Comparison of ENCODE assay signal across 8 cellular contexts in the genomic region with DNA sequence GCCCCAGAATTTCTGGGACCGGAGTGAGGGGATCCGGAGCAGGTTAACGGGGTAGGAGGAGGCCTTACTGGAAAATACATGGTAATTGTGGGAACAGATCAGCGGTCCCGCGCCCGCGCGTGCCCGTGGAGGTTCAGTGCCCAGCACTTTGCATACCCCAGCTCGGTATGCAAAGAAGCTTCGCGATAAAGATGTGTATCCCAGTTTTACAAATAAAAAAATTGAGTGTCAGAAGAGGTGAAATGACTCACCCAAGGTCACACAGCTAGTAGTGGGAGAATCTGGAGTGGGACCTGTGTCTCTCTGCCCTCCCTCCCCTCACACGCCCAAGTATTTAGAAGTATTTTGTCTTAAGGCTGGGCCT. TPM values are rescaled to one million over a fixed set of nuclear protein-coding genes. Genes with fewer than 3 reads are reported as not detected.
DNase-seq lines count a peak whose midpoint lies in the region; ATAC-seq, FAIRE-seq and TF ChIP-seq lines count a peak whose summit lies in the region.

No MANE protein-coding gene starts in this region.

- ATAC-seq in right cardiac atrium (no peak), gastrocnemius medialis (no peak)

- intact Hi-C loops in right cardiac atrium (cut with DNase I), result loop anchor here in 3 of 4 donors (10.0 kb wide), 2 partner anchors 53 to 87 kb away; no protein-coding TSS in a partner anchor
- intact Hi-C loops in gastrocnemius medialis (cut with DNase I; ENCODE audit: low total_unique reads), result no loop called here

- H3K9me3 ChIP-seq in right cardiac atrium (ENCODE audit: control insufficient read depth, low read length) (no peaks in the 10 kb centered on the region), gastrocnemius medialis (no peaks in the 10 kb centered on the region)

- DNase-seq in EL (peak; percentile 34), RPMI7951 (ENCODE audit: low read depth) (peak; percentile 14), right cardiac atrium (no peak), gastrocnemius medialis (no peak), D721Med (ENCODE audit: insufficient read length, low spot score) (no peak), NCI-H82 (lab: John Stamatoyannopoulos, UW) (no peak), Ammon's horn (ENCODE audit: low spot score) (no peak), DMS 273 (lab: John Stamatoyannopoulos, UW; ENCODE audit: unreplicated experiment) (no peak)

- in situ Hi-C loops in gastrocnemius medialis (cut with MboI; ENCODE audit: low sequenced_read_pairs in 4 of 4), result no loop called here

- H3K36me3 ChIP-seq in gastrocnemius medialis, result no peaks in the 10 kb centered on the region

- H3K27ac ChIP-seq in right cardiac atrium (ENCODE audit: low read length) (peak overlapping the region; percentile 91), gastrocnemius medialis (peak overlapping the region; percentile 80 to 87 (median 84))

- H3K27me3 ChIP-seq in right cardiac atrium (ENCODE audit: control insufficient read depth, insufficient read depth) (no peaks in the 10 kb centered on the region), gastrocnemius medialis (peaks cover 0 to 6% (median 0%) of the 10 kb centered on the region in 3 donors)

- 19% methylated on average over 14 of the region's 14 CpGs for WGBS in right cardiac atrium

- H3K4me1 ChIP-seq in right cardiac atrium (ENCODE audit: control insufficient read depth, insufficient read depth, low read length), result peaks cover 7% of the 10 kb centered on the region
- peaks cover 13 to 15% of the 10 kb centered on the region in 2 donors for H3K4me1 ChIP-seq in gastrocnemius medialis

- TF ChIP-seq CTCF in gastrocnemius medialis (IDR thresholded peaks at IDR 0.05 in 4 of 5, conservative IDR thresholded peaks at IDR 0.05 in 1 of 5), result no peak
- no peak for TF ChIP-seq CTCF in D721Med (IDR thresholded peaks at IDR 0.05; ENCODE audit: insufficient read depth, missing control alignments)

- no peak for FAIRE-seq in D721Med (lab: Jason Lieb, UNC)

- H3K4me3 ChIP-seq in right cardiac atrium (ENCODE audit: low read length), result peak overlapping the region; percentile 84
- peak overlapping the region; percentile 64 to 74 (median 72) for H3K4me3 ChIP-seq in gastrocnemius medialis

- TF ChIP-seq POLR2A in gastrocnemius medialis (IDR thresholded peaks at IDR 0.05), result no peak

RNA-seq across cellular contexts. Expression of gene NEURL1B, which starts 1.0 kb away (rescaled TPM):
- 3.8 and 5.9 TPM in 2 replicates for total RNA-seq in RPMI7951 (2014; rRNA removed; shearing (Covaris generic))
- total RNA-seq in right cardiac atrium (10 to 100 TPM; 13.2 to 23.1 (median 18.1) TPM), gastrocnemius medialis (10 to 100 TPM in 3 of 4 donors, 1 to 10 TPM in 1; 8.7 to 18.8 (median 15.1) TPM)
- polyA plus RNA-seq in right cardiac atrium, result 16.7 TPM

Comparison
In these comparisons a context has a peak if more than half of its experiments do, and no peak if none do; other contexts are left out.
1. DNase-seq: peak in EL (single experiment) and RPMI7951 (single experiment); none in right cardiac atrium (0 of 3), gastrocnemius medialis (0 of 2), D721Med (single experiment), NCI-H82 (single experiment), Ammon's horn (single experiment) and DMS 273 (single experiment).